ENCODE assay signal across 20 cellular contexts in genomic region chr5:81409845-81410369, GRCh38. TPM values are rescaled to one million over a fixed set of nuclear protein-coding genes. Genes with fewer than 3 reads are reported as not detected.
DNase-seq lines count a peak whose midpoint lies in the region; ATAC-seq lines count a peak whose summit lies in the region.
"Had no signal": no experiment of that assay in that cellular context is flagged by ENCODE, and none has a peak within 500 bp of the region (broad histone marks: within the 10 kb centered on the region; RNA-seq: fewer than 3 reads in every experiment).

No MANE protein-coding gene starts in this region.

- POLR2A ChIA-PET in activated CD4-positive, alpha-beta memory T cell treated with anti-CD3 and anti-CD28 coated beads, Interleukin-2, amount 10 ng/mL, durations not matched to agents 7 days and 5 days (lab: Charles Lee): interaction anchor here (1.1 to 1.3 kb wide), 2 partner anchors 10 to 108 kb away, joined by 3 to 4 read pairs; partner anchors contain the start of gene ZCCHC9
- POLR2A ChIA-PET in activated CD4-positive, alpha-beta memory T cell treated with anti-CD3 and anti-CD28 coated beads for 36 hours (lab: Charles Lee): no interaction called here

- H3K27ac Mint-ChIP-seq in activated CD4-positive, alpha-beta memory T cell treated with anti-CD3 and anti-CD28 coated beads, Interleukin-2, amount 10 ng/mL, durations not matched to agents 7 days and 5 days: peak overlapping the region; percentile 52
- H3K27ac Mint-ChIP-seq in activated CD4-positive, alpha-beta memory T cell treated with anti-CD3 and anti-CD28 coated beads for 36 hours: no peak overlapping the region
- H3K27ac Mint-ChIP-seq in stimulated activated effector memory CD8-positive, alpha-beta T cell treated with anti-CD3 and anti-CD28 coated beads, Interleukin-12 subunit alpha, Interleukin-12 subunit beta, amount 100 ng/mL, for 72 hours: no peak overlapping the region
- H3K27ac Mint-ChIP-seq: CD4-positive, alpha-beta T cell; HFFc6 had no signal

- no peak for DNase-seq in activated CD4-positive, alpha-beta memory T cell treated with anti-CD3 and anti-CD28 coated beads, Interleukin-2, amount 10 ng/mL, durations not matched to agents 7 days and 5 days
- no peak for DNase-seq in activated CD4-positive, alpha-beta memory T cell treated with anti-CD3 and anti-CD28 coated beads for 36 hours
- DNase-seq in amniotic stem cell (lab: John Stamatoyannopoulos, UW) (peak; percentile 31), iris pigment epithelial cell (ENCODE audit: low read depth) (peak; percentile 74), GDM1 (lab: John Stamatoyannopoulos, UW) (no peak), putamen (ENCODE audit: low spot score) (no peak)
- DNase-seq in stimulated activated effector memory CD8-positive, alpha-beta T cell treated with anti-CD3 and anti-CD28 coated beads, Interleukin-12 subunit alpha, Interleukin-12 subunit beta, amount 100 ng/mL, for 72 hours (ENCODE audit: low spot score in 2 of 2): no peak
- no peak for DNase-seq in activated effector memory CD4-positive, alpha-beta T cell treated with anti-CD3 and anti-CD28 coated beads, Interleukin-2, amount 50 U/mL, for 16 hours
- DNase-seq: 8988T; Caco-2; CD4-positive, alpha-beta T cell; DMS153; EL; H7; HFFc6; NCI-H1417 treated with DMSO at 0.1 percent for 48 hours; NCI-H187 treated with DMSO at 0.1 percent for 48 hours; NCI-H226; NCI-H524; PC-3 had no signal

- ATAC-seq in stimulated activated effector memory CD8-positive, alpha-beta T cell treated with anti-CD3 and anti-CD28 coated beads, Interleukin-12 subunit alpha, Interleukin-12 subunit beta, amount 100 ng/mL, for 72 hours: peak; percentile 34
- ATAC-seq: PC-3 had no signal

- intact Hi-C loops in activated CD4-positive, alpha-beta memory T cell treated with anti-CD3 and anti-CD28 coated beads for 36 hours (cut with micrococcal nuclease): no loop called here

- H3K36me3 Mint-ChIP-seq in activated CD4-positive, alpha-beta memory T cell treated with anti-CD3 and anti-CD28 coated beads, Interleukin-2, amount 10 ng/mL, durations not matched to agents 7 days and 5 days (ENCODE audit: low read depth): no peaks in the 10 kb centered on the region
- H3K36me3 Mint-ChIP-seq in activated CD4-positive, alpha-beta memory T cell treated with anti-CD3 and anti-CD28 coated beads for 36 hours: peaks cover 7% of the 10 kb centered on the region
- H3K36me3 Mint-ChIP-seq in stimulated activated effector memory CD8-positive, alpha-beta T cell treated with anti-CD3 and anti-CD28 coated beads, Interleukin-12 subunit alpha, Interleukin-12 subunit beta, amount 100 ng/mL, for 72 hours: no peaks in the 10 kb centered on the region

- H3K9me3 Mint-ChIP-seq in activated CD4-positive, alpha-beta memory T cell treated with anti-CD3 and anti-CD28 coated beads, Interleukin-2, amount 10 ng/mL, durations not matched to agents 7 days and 5 days: no peaks in the 10 kb centered on the region
- H3K9me3 Mint-ChIP-seq in activated CD4-positive, alpha-beta memory T cell treated with anti-CD3 and anti-CD28 coated beads for 36 hours: no peaks in the 10 kb centered on the region
- no peaks in the 10 kb centered on the region for H3K9me3 Mint-ChIP-seq in stimulated activated effector memory CD8-positive, alpha-beta T cell treated with anti-CD3 and anti-CD28 coated beads, Interleukin-12 subunit alpha, Interleukin-12 subunit beta, amount 100 ng/mL, for 72 hours
- H3K9me3 Mint-ChIP-seq: CD4-positive, alpha-beta T cell; HFFc6 had no signal

- CTCF ChIA-PET in activated CD4-positive, alpha-beta memory T cell treated with anti-CD3 and anti-CD28 coated beads, Interleukin-2, amount 10 ng/mL, durations not matched to agents 7 days and 5 days (lab: Charles Lee): interaction anchor here (1.4 kb wide), 1 partner anchor 16 kb away, joined by 3 read pairs; the partner anchor contains the start of gene ACOT12
- CTCF ChIA-PET in activated CD4-positive, alpha-beta memory T cell treated with anti-CD3 and anti-CD28 coated beads for 36 hours (lab: Charles Lee): interaction anchor here (1.0 to 1.1 kb wide), 2 partner anchors 12 to 110 kb away, joined by 3 read pairs; no protein-coding TSS in a partner anchor

- H3K4me3 Mint-ChIP-seq in activated CD4-positive, alpha-beta memory T cell treated with anti-CD3 and anti-CD28 coated beads, Interleukin-2, amount 10 ng/mL, durations not matched to agents 7 days and 5 days: no peak overlapping the region
- H3K4me3 Mint-ChIP-seq in activated CD4-positive, alpha-beta memory T cell treated with anti-CD3 and anti-CD28 coated beads for 36 hours: no peak overlapping the region
- no peak overlapping the region for H3K4me3 Mint-ChIP-seq in stimulated activated effector memory CD8-positive, alpha-beta T cell treated with anti-CD3 and anti-CD28 coated beads, Interleukin-12 subunit alpha, Interleukin-12 subunit beta, amount 100 ng/mL, for 72 hours
- H3K4me3 Mint-ChIP-seq: CD4-positive, alpha-beta T cell; HFFc6 had no signal

- H3K4me1 Mint-ChIP-seq in activated CD4-positive, alpha-beta memory T cell treated with anti-CD3 and anti-CD28 coated beads, Interleukin-2, amount 10 ng/mL, durations not matched to agents 7 days and 5 days: peaks cover 20% of the 10 kb centered on the region
- H3K4me1 Mint-ChIP-seq in activated CD4-positive, alpha-beta memory T cell treated with anti-CD3 and anti-CD28 coated beads for 36 hours (ENCODE audit: low read depth): peaks cover 4% of the 10 kb centered on the region
- H3K4me1 Mint-ChIP-seq in stimulated activated effector memory CD8-positive, alpha-beta T cell treated with anti-CD3 and anti-CD28 coated beads, Interleukin-12 subunit alpha, Interleukin-12 subunit beta, amount 100 ng/mL, for 72 hours: no peaks in the 10 kb centered on the region

- H3K27me3 Mint-ChIP-seq in activated CD4-positive, alpha-beta memory T cell treated with anti-CD3 and anti-CD28 coated beads, Interleukin-2, amount 10 ng/mL, durations not matched to agents 7 days and 5 days: no peaks in the 10 kb centered on the region
- no peaks in the 10 kb centered on the region for H3K27me3 Mint-ChIP-seq in activated CD4-positive, alpha-beta memory T cell treated with anti-CD3 and anti-CD28 coated beads for 36 hours
- H3K27me3 Mint-ChIP-seq: CD4-positive, alpha-beta T cell had no signal

RNA-seq across cellular contexts. Expression of gene ACOT12, which starts 16.0 kb away (rescaled TPM):
- not detected for total RNA-seq in activated CD4-positive, alpha-beta memory T cell treated with anti-CD3 and anti-CD28 coated beads, Interleukin-2, amount 10 ng/mL, durations not matched to agents 7 days and 5 days
- not detected for total RNA-seq in activated CD4-positive, alpha-beta memory T cell treated with anti-CD3 and anti-CD28 coated beads for 36 hours
- total RNA-seq: H7, HFFc6, PC-3 had no signal

Comparison
In these comparisons a context has a peak if more than half of its experiments do, and no peak if none do; other contexts are left out.
1. DNase-seq: peak in amniotic stem cell (single experiment) and iris pigment epithelial cell (single experiment); none in activated CD4-positive, alpha-beta memory T cell treated with anti-CD3 and anti-CD28 coated beads, Interleukin-2, amount 10 ng/mL, durations not matched to agents 7 days and 5 days (single experiment), activated CD4-positive, alpha-beta memory T cell treated with anti-CD3 and anti-CD28 coated beads for 36 hours (single experiment), stimulated activated effector memory CD8-positive, alpha-beta T cell treated with anti-CD3 and anti-CD28 coated beads, Interleukin-12 subunit alpha, Interleukin-12 subunit beta, amount 100 ng/mL, for 72 hours (0 of 2), activated effector memory CD4-positive, alpha-beta T cell treated with anti-CD3 and anti-CD28 coated beads, Interleukin-2, amount 50 U/mL, for 16 hours (single experiment), GDM1 (single experiment) and putamen (single experiment).